10 cellular contexts compared by ENCODE assay signal in genomic region chr6:139367810-139368321, GRCh38. TPM values are rescaled to one million over a fixed set of nuclear protein-coding genes. Genes with fewer than 3 reads are reported as not detected.
DNase-seq lines count a peak whose midpoint lies in the region; ATAC-seq and TF ChIP-seq lines count a peak whose summit lies in the region.
"Had no signal": no experiment of that assay in that cellular context is flagged by ENCODE, and none has a peak within 500 bp of the region (broad histone marks: within the 10 kb centered on the region; RNA-seq: fewer than 3 reads in every experiment).

No MANE protein-coding gene starts in this region.

- peak overlapping the region; percentile 76 for H3K27ac Mint-ChIP-seq in activated naive CD4-positive, alpha-beta T cell treated with anti-CD3 and anti-CD28 coated beads, Interleukin-2, amount 50 U/mL, for 24 hours
- H3K27ac Mint-ChIP-seq in activated naive CD4-positive, alpha-beta T cell treated with anti-CD3 and anti-CD28 coated beads, Interleukin-2, amount 50 U/mL, for 72 hours: no peak overlapping the region
- H3K27ac Mint-ChIP-seq in glutamatergic neuron (ENCODE audit: unreplicated experiment): peak overlapping the region; percentile 18
- no peak overlapping the region for H3K27ac Mint-ChIP-seq in activated T-cell treated with anti-CD3 and anti-CD28 coated beads, Interleukin-2, amount 50 U/mL, for 24 hours
- H3K27ac Mint-ChIP-seq: activated B cell treated with CpG ODN at 0.5 μM for 24 hours had no signal

- H3K36me3 ChIP-seq in SK-N-SH (replicated peaks in 1 of 2; ENCODE audit: control insufficient read depth in 1 of 2, insufficient read depth in 2 of 2, low read length in 1 of 2): peaks cover 16 to 21% of the 10 kb centered on the region in 2 experiments
- H3K36me3 ChIP-seq in smooth muscle cell (ENCODE audit: low read depth): no peaks in the 10 kb centered on the region

- H2AFZ ChIP-seq in SK-N-SH (ENCODE audit: low read depth): peak overlapping the region; percentile 74; the same call in 1 of the 2 replicates
- peak overlapping the region; percentile 4 for H2AFZ ChIP-seq in smooth muscle cell (ENCODE audit: low read depth)

- no peak for ATAC-seq in activated naive CD4-positive, alpha-beta T cell treated with anti-CD3 and anti-CD28 coated beads, Interleukin-2, amount 50 U/mL, for 72 hours

- H3K9me3 Mint-ChIP-seq in activated naive CD4-positive, alpha-beta T cell treated with anti-CD3 and anti-CD28 coated beads, Interleukin-2, amount 50 U/mL, for 24 hours: no peaks in the 10 kb centered on the region
- no peaks in the 10 kb centered on the region for H3K9me3 Mint-ChIP-seq in activated naive CD4-positive, alpha-beta T cell treated with anti-CD3 and anti-CD28 coated beads, Interleukin-2, amount 50 U/mL, for 72 hours
- peaks cover 7% of the 10 kb centered on the region for H3K9me3 Mint-ChIP-seq in glutamatergic neuron (ENCODE audit: unreplicated experiment)
- H3K9me3 Mint-ChIP-seq in activated T-cell treated with anti-CD3 and anti-CD28 coated beads, Interleukin-2, amount 50 U/mL, for 24 hours: no peaks in the 10 kb centered on the region
- H3K9me3 Mint-ChIP-seq: activated B cell treated with CpG ODN at 0.5 μM for 24 hours had no signal

- CTCF ChIA-PET in SK-N-SH (lab: Yijun Ruan, JAX): interaction anchor here (1.2 to 1.3 kb wide), 2 partner anchors 12 to 780 kb away, joined by 3 read pairs; no protein-coding TSS in a partner anchor

- H4K20me1 ChIP-seq in SK-N-SH (ENCODE audit: insufficient read depth): peaks cover 16% of the 10 kb centered on the region
- peaks cover 22% of the 10 kb centered on the region for H4K20me1 ChIP-seq in smooth muscle cell (ENCODE audit: low read depth)

- H3K36me3 Mint-ChIP-seq in activated naive CD4-positive, alpha-beta T cell treated with anti-CD3 and anti-CD28 coated beads, Interleukin-2, amount 50 U/mL, for 24 hours: peaks cover 3% of the 10 kb centered on the region
- H3K36me3 Mint-ChIP-seq in activated naive CD4-positive, alpha-beta T cell treated with anti-CD3 and anti-CD28 coated beads, Interleukin-2, amount 50 U/mL, for 72 hours: peaks cover 5% of the 10 kb centered on the region in 2 donors
- H3K36me3 Mint-ChIP-seq in glutamatergic neuron (ENCODE audit: unreplicated experiment): no peaks in the 10 kb centered on the region
- H3K36me3 Mint-ChIP-seq in activated T-cell treated with anti-CD3 and anti-CD28 coated beads, Interleukin-2, amount 50 U/mL, for 24 hours (ENCODE audit: low read depth): peaks cover 22% of the 10 kb centered on the region

- no peaks in the 10 kb centered on the region for H3K9me2 ChIP-seq in SK-N-SH

- peaks cover 0 to 30% of the 10 kb centered on the region in 2 experiments for H3K4me1 ChIP-seq in SK-N-SH (ENCODE audit: control insufficient read depth in 1 of 2, insufficient read depth in 2 of 2, low read depth in 1 of 2, low read length in 1 of 2)
- H3K4me1 ChIP-seq in smooth muscle cell (ENCODE audit: low read depth): peaks cover 53% of the 10 kb centered on the region

- H3K27me3 ChIP-seq in SK-N-SH (ENCODE audit: insufficient read depth) (no peaks in the 10 kb centered on the region), smooth muscle cell (ENCODE audit: low read depth) (no peaks in the 10 kb centered on the region)

- H3F3A ChIP-seq in SK-N-SH (replicated peaks; ENCODE audit: insufficient read depth) (peaks cover 43% of the 10 kb centered on the region), smooth muscle cell (ENCODE audit: low read depth) (peaks cover 20% of the 10 kb centered on the region)

- H3K4me3 ChIP-seq in SK-N-SH (ENCODE audit: low read depth in 2 of 2, low read length in 1 of 2): no peak overlapping the region; a peak in 1 of 4 replicates
- peak overlapping the region; percentile 23 for H3K4me3 ChIP-seq in smooth muscle cell

- peaks cover 25% of the 10 kb centered on the region for H3K79me2 ChIP-seq in SK-N-SH (ENCODE audit: insufficient read depth)
- peaks cover 15% of the 10 kb centered on the region for H3K79me2 ChIP-seq in smooth muscle cell (ENCODE audit: low read depth)

- H3K9me3 ChIP-seq in SK-N-SH: no peaks in the 10 kb centered on the region
- no peaks in the 10 kb centered on the region for H3K9me3 ChIP-seq in smooth muscle cell (replicated peaks; ENCODE audit: low read depth)

- peaks cover 67% of the 10 kb centered on the region for H3K4me1 Mint-ChIP-seq in activated naive CD4-positive, alpha-beta T cell treated with anti-CD3 and anti-CD28 coated beads, Interleukin-2, amount 50 U/mL, for 24 hours
- peaks cover 32% of the 10 kb centered on the region for H3K4me1 Mint-ChIP-seq in glutamatergic neuron (ENCODE audit: low read depth, unreplicated experiment)
- H3K4me1 Mint-ChIP-seq in activated T-cell treated with anti-CD3 and anti-CD28 coated beads, Interleukin-2, amount 50 U/mL, for 24 hours (ENCODE audit: low read depth): peaks cover 53% of the 10 kb centered on the region

- 62% methylated on average over 7 of the region's 7 CpGs for WGBS in SK-N-SH (ENCODE audit: low lambda C conversion rate)
- 6% methylated on average over 7 of the region's 7 CpGs for WGBS in smooth muscle cell (ENCODE audit: low lambda C conversion rate)

- no peak for TF ChIP-seq CTCF in SK-N-SH (IDR thresholded peaks at IDR 0.05)
- no peak for TF ChIP-seq CTCF in glutamatergic neuron (IDR thresholded peaks at IDR 0.05; ENCODE audit: partially characterized antibody, unreplicated experiment)
- TF ChIP-seq CTCF in smooth muscle cell (IDR thresholded peaks at IDR 0.05; ENCODE audit: borderline replicate concordance, insufficient read depth, poor library complexity, severe bottlenecking): no peak

- H3K9ac ChIP-seq in SK-N-SH (peak overlapping the region; percentile 21; the same call in 1 of the 2 replicates), smooth muscle cell (ENCODE audit: low read depth) (no peak overlapping the region)

- H3K27me3 Mint-ChIP-seq in activated naive CD4-positive, alpha-beta T cell treated with anti-CD3 and anti-CD28 coated beads, Interleukin-2, amount 50 U/mL, for 24 hours: no peaks in the 10 kb centered on the region
- H3K27me3 Mint-ChIP-seq in glutamatergic neuron (ENCODE audit: unreplicated experiment): peaks cover 4% of the 10 kb centered on the region
- no peaks in the 10 kb centered on the region for H3K27me3 Mint-ChIP-seq in activated T-cell treated with anti-CD3 and anti-CD28 coated beads, Interleukin-2, amount 50 U/mL, for 24 hours
- H3K27me3 Mint-ChIP-seq: activated B cell treated with CpG ODN at 0.5 μM for 24 hours had no signal

- peak overlapping the region; percentile 43 for H3K4me3 Mint-ChIP-seq in activated naive CD4-positive, alpha-beta T cell treated with anti-CD3 and anti-CD28 coated beads, Interleukin-2, amount 50 U/mL, for 24 hours
- H3K4me3 Mint-ChIP-seq in glutamatergic neuron (ENCODE audit: unreplicated experiment): peak overlapping the region; percentile 21
- no peak overlapping the region for H3K4me3 Mint-ChIP-seq in activated T-cell treated with anti-CD3 and anti-CD28 coated beads, Interleukin-2, amount 50 U/mL, for 24 hours
- H3K4me3 Mint-ChIP-seq: activated B cell treated with CpG ODN at 0.5 μM for 24 hours had no signal

- POLR2A ChIA-PET in SK-N-SH (lab: Yijun Ruan, JAX): no interaction called here

- DNase-seq in activated naive CD4-positive, alpha-beta T cell treated with anti-CD3 and anti-CD28 coated beads, Interleukin-2, amount 50 U/mL, for 72 hours (ENCODE audit: low spot score in 2 of 2): no peak
- no peak for DNase-seq in SK-N-SH
- no peak for DNase-seq in glutamatergic neuron
- no peak for DNase-seq in smooth muscle cell (lab: John Stamatoyannopoulos, UW; ENCODE audit: unreplicated experiment)
- no peak for DNase-seq in NCI-H2107 (lab: John Stamatoyannopoulos, UW)
- no peak for DNase-seq in GM19240 (ENCODE audit: insufficient read length, low spot score)
- no peak for DNase-seq in activated T-cell treated with anti-CD3 and anti-CD28 coated beads, Interleukin-2, amount 50 U/mL, for 24 hours
- DNase-seq: activated B cell treated with CpG ODN at 0.5 μM for 24 hours; NK-92 treated with Interleukin-12 subunit alpha and Interleukin-12 subunit beta, amount 100 ng/mL, for 24 hours had no signal

- H3K27ac ChIP-seq in SK-N-SH (ENCODE audit: low read depth in 2 of 2, low read length in 1 of 2) (peak overlapping the region; percentile 28 to 34; a peak in 3 of 4 replicates), smooth muscle cell (ENCODE audit: low read depth) (peak overlapping the region; percentile 46)

- H3K4me2 ChIP-seq in SK-N-SH (peak overlapping the region; percentile 28; the same call in 1 of the 2 replicates), smooth muscle cell (peak overlapping the region; percentile 100)

- TF ChIP-seq EP300 in SK-N-SH (IDR thresholded peaks at IDR 0.05; ENCODE audit: borderline replicate concordance in 1 of 2, low read depth in 1 of 2, low read length in 1 of 2): no peak

- no peak for TF ChIP-seq RAD21 in SK-N-SH (IDR thresholded peaks at IDR 0.05; ENCODE audit: low read length)

TF ChIP-seq in SK-N-SH, 30 proteins besides CTCF, POLR2A, EP300 and RAD21:
- no peak for TF ChIP-seq CHD2 (IDR thresholded peaks at IDR 0.05; ENCODE audit: low read length, partially characterized antibody)
- no peak for TF ChIP-seq TCF12 (IDR thresholded peaks at IDR 0.05)

RNA-seq across cellular contexts. Expression of gene CITED2, which starts 6.6 kb away (rescaled TPM):
- 10 to 100 TPM; 14.5 to 40.3 TPM for total RNA-seq in activated naive CD4-positive, alpha-beta T cell treated with anti-CD3 and anti-CD28 coated beads, Interleukin-2, amount 50 U/mL, for 72 hours
- polyA plus RNA-seq in SK-N-SH (2012; rRNA removed) (159 and 173 TPM in 2 replicates), smooth muscle cell (58.2 and 67.9 TPM in 2 replicates)
- polyA plus RNA-seq in SK-N-SH (2012; cell fraction: cytosol; rRNA removed): 133 and 135 TPM in 2 replicates
- polyA plus RNA-seq in SK-N-SH (2012; cell fraction: nucleus; rRNA removed): 156 and 252 TPM in 2 replicates
- total RNA-seq in glutamatergic neuron (ENCODE audit: unreplicated experiment) (66.5 TPM), smooth muscle cell (209 and 213 TPM in 2 replicates)

Comparison
In these comparisons a context has a peak if more than half of its experiments do, and no peak if none do; other contexts are left out.
1. H3K27ac Mint-ChIP-seq: peak in activated naive CD4-positive, alpha-beta T cell treated with anti-CD3 and anti-CD28 coated beads, Interleukin-2, amount 50 U/mL, for 24 hours (single experiment) and glutamatergic neuron (single experiment); none in activated naive CD4-positive, alpha-beta T cell treated with anti-CD3 and anti-CD28 coated beads, Interleukin-2, amount 50 U/mL, for 72 hours (0 of 2) and activated T-cell treated with anti-CD3 and anti-CD28 coated beads, Interleukin-2, amount 50 U/mL, for 24 hours (single experiment).